2 cellular contexts compared by ENCODE assay signal in genomic region chr9:136640176-136641086, GRCh38.
TF ChIP-seq lines count a peak whose summit lies in the region.

No MANE protein-coding gene starts in this region.

TF ChIP-seq in GM23338, 12 proteins besides CTCF, POLR2A, EP300 and RAD21:
- TF ChIP-seq ZNF462 (CRISPR knock-in tag; IDR thresholded peaks at IDR 0.05) (no peak), JUNB (IDR thresholded peaks at IDR 0.05; ENCODE audit: unreplicated experiment) (no peak), ZNF114 (CRISPR knock-in tag; IDR thresholded peaks at IDR 0.05) (no peak), STAT1 (IDR thresholded peaks at IDR 0.05; ENCODE audit: unreplicated experiment) (no peak), POLR2AphosphoS5 (IDR thresholded peaks at IDR 0.05; ENCODE audit: low read depth) (no peak), NANOG (IDR thresholded peaks at IDR 0.05; ENCODE audit: borderline replicate concordance) (no peak), CREB1 (CRISPR knock-in tag; IDR thresholded peaks at IDR 0.05; ENCODE audit: low read depth) (no peak), EZH2 (IDR thresholded peaks at IDR 0.05; ENCODE audit: low read depth, unreplicated experiment) (no peak), REST (IDR thresholded peaks at IDR 0.05; ENCODE audit: unreplicated experiment) (no peak), EZH2phosphoT487 (IDR thresholded peaks at IDR 0.05; ENCODE audit: unreplicated experiment) (no peak), ZNF331 (CRISPR knock-in tag; IDR thresholded peaks at IDR 0.05; ENCODE audit: low read depth) (no peak)
- TF ChIP-seq, protein P1, sequence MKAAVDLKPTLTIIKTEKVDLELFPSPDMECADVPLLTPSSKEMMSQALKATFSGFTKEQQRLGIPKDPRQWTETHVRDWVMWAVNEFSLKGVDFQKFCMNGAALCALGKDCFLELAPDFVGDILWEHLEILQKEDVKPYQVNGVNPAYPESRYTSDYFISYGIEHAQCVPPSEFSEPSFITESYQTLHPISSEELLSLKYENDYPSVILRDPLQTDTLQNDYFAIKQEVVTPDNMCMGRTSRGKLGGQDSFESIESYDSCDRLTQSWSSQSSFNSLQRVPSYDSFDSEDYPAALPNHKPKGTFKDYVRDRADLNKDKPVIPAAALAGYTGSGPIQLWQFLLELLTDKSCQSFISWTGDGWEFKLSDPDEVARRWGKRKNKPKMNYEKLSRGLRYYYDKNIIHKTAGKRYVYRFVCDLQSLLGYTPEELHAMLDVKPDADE (IDR thresholded peaks at IDR 0.05) = no peak

TF ChIP-seq in K562, 482 proteins besides CTCF, POLR2A, EP300 and RAD21:
- TF ChIP-seq ZNF23 (CRISPR knock-in tag; IDR thresholded peaks at IDR 0.05) (no peak), PTBP1 (IDR thresholded peaks at IDR 0.05; ENCODE audit: low read depth, low read length) (no peak), ZNF586 (CRISPR knock-in tag; conservative IDR thresholded peaks at IDR 0.05) (no peak), ZSCAN29 (IDR thresholded peaks at IDR 0.05) (no peak)
